Comparison of ENCODE assay signal across 8 cellular contexts in the genomic region with DNA sequence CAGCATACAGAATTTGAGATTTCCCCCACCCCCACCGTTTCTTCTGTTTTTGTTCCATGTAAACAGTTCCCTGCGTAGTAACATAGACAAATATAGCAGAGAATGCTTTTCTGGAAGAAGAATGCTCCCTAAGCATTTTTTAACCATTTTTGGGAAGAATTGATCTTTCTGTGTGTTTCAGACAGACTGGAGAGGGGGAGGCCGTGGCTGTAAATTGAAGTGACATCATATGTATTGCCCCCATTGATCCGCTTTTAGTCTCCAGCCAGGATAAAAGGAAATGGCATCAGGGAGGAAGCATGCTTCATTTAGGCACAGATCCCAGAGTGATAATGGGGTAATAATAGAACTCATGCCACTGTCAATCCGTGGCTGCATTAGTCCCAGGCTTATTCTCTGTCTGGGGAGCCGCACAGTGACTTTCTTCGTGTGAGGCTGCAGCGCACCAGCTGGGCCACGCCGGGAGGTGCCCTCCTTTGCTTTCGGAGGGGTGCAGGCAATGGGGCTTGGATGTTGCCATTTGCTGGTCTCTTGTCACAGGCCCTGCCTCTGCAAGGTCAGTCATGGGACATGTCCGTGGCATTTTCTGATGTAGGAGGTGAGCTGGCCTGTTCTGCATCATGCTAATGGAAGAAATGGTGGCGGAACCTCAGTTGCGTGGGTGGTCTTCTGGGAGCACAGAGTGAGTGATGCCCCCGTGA.
A peak's percentile ranks its signal among the peaks of the same experiment; 100 is the strongest.
DNase-seq lines count a peak whose midpoint lies in the region; ATAC-seq and TF ChIP-seq lines count a peak whose summit lies in the region.

No MANE protein-coding gene starts in this region.

- CTCF ChIA-PET in AG04449 (lab: Yijun Ruan, JAX): interaction anchor here (1.1 to 1.8 kb wide), 5 partner anchors 15 to 387 kb away, joined by 3 to 5 read pairs (median 3); no protein-coding TSS in a partner anchor

- no peaks in the 10 kb centered on the region for H3K27me3 ChIP-seq in Karpas-422 (ENCODE audit: low read length)

- DNase-seq in AG04449 (ENCODE audit: low read depth, low spot score) (peak; percentile 56), NCI-H2107 treated with DMSO at 0.1 percent for 48 hours (lab: John Stamatoyannopoulos, UW; ENCODE audit: unreplicated experiment) (peak; percentile 53), fibroblast of gingiva (ENCODE audit: low read depth) (peak; percentile 45), myocyte (ENCODE audit: low read depth) (peak; percentile 86), activated gamma-delta T cell (lab: John Stamatoyannopoulos, UW) (no peak), T-helper 2 cell (no peak), Karpas-422 (no peak)

- H4K20me1 ChIP-seq in Karpas-422 (ENCODE audit: insufficient read depth, low read depth, low read length): no peaks in the 10 kb centered on the region

- no peaks in the 10 kb centered on the region for H3K79me2 ChIP-seq in Karpas-422 (ENCODE audit: low read length)

- H3K4me3 ChIP-seq in AG04449 (ENCODE audit: low read depth, low read length) (peak overlapping the region; percentile 57), Karpas-422 (ENCODE audit: low read length) (no peak overlapping the region)

- no peaks in the 10 kb centered on the region for H3K9me2 ChIP-seq in Karpas-422 (replicated peaks; ENCODE audit: insufficient read depth, low read length)

- no peak overlapping the region for H3K9ac ChIP-seq in Karpas-422 (ENCODE audit: low read length)

- POLR2A ChIA-PET in AG04449 (lab: Yijun Ruan, JAX): interaction anchor here (0.6 to 1.6 kb wide), 2 partner anchors 17 to 1321 kb away, joined by 3 to 5 read pairs; no protein-coding TSS in a partner anchor

- H3K4me1 ChIP-seq in Karpas-422 (ENCODE audit: low read length): no peaks in the 10 kb centered on the region

- no peak overlapping the region for H2AFZ ChIP-seq in Karpas-422 (ENCODE audit: low read length)

- no peak overlapping the region for H3K4me2 ChIP-seq in Karpas-422 (ENCODE audit: low read depth, low read length, poor library complexity, severe bottlenecking)

- H3K27ac ChIP-seq in Karpas-422 (ENCODE audit: low read length): no peak overlapping the region

- no peak for ATAC-seq in HG03378 (IDR thresholded peaks at IDR 0.05; ENCODE audit: unreplicated experiment)

- H3K9me3 ChIP-seq in Karpas-422 (ENCODE audit: low read length): no peaks in the 10 kb centered on the region

- TF ChIP-seq CTCF in AG04449 (IDR thresholded peaks at IDR 0.05; ENCODE audit: insufficient read depth, low read length, missing control alignments): no peak

- no peaks in the 10 kb centered on the region for H3K36me3 ChIP-seq in Karpas-422 (ENCODE audit: insufficient read depth, low read length)

Comparison
In these comparisons a context has a peak if more than half of its experiments do, and no peak if none do; other contexts are left out.
1. DNase-seq: peak in AG04449 (single experiment), NCI-H2107 treated with DMSO at 0.1 percent for 48 hours (single experiment), fibroblast of gingiva (single experiment) and myocyte (single experiment); none in activated gamma-delta T cell (single experiment), T-helper 2 cell (0 of 5) and Karpas-422 (single experiment).